9 cellular contexts compared by ENCODE assay signal in the genomic region with DNA sequence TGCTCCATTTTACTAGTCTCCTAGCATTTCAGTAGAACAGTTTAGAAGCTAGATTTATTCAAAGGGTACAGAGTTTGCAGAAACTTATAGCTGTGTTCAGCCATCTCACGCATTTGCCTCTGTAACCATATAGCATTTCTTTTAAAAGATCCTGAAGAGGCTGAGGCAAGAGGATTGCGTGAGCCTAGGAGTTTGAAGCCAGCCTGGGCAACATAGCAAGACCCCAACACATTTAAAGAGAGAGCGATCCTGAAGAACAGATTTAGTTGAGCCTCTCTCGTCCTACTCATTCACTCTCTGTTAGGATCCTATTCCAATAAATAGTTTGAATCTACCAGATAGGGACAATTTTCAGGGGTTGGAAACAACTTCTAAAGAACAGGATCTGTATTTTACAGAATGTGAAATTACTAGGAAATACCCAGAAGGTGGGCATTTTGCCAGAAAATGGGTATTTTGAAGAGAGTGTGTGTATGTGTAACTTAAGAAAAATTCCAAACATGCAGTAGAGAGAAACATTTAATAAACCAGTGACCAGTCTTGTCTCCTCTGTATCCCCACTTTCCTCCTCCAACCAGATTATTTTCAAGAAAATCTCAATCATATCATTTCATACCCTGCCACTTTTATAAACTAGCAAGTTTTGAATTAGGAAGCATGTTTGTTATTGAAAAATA. TPM values are rescaled to one million over a fixed set of nuclear protein-coding genes. Genes with fewer than 3 reads are reported as not detected.
DNase-seq lines count a peak whose midpoint lies in the region; ATAC-seq, FAIRE-seq and TF ChIP-seq lines count a peak whose summit lies in the region.
"Had no signal": no experiment of that assay in that cellular context is flagged by ENCODE, and none has a peak within 500 bp of the region (broad histone marks: within the 10 kb centered on the region; RNA-seq: fewer than 3 reads in every experiment).

No MANE protein-coding gene starts in this region.

- no peak overlapping the region for H3K4me3 Mint-ChIP-seq in progenitor cell of endocrine pancreas (ENCODE audit: low read depth)

- no peak for FAIRE-seq in frontal cortex (lab: Jason Lieb, UNC)

- peak; percentile 22 for DNase-seq in Daoy (ENCODE audit: low read depth)
- peak; percentile 81 for DNase-seq in dermis blood vessel endothelial cell
- DNase-seq in progenitor cell of endocrine pancreas (ENCODE audit: low spot score, unreplicated experiment) = no peak
- no peak for DNase-seq in vagina (ENCODE audit: extremely low spot score in 2 of 2)
- DNase-seq in esophagus squamous epithelium (lab: John Stamatoyannopoulos, UW) = no peak
- DNase-seq in frontal cortex (ENCODE audit: low spot score in 2 of 2) = no peak
- DNase-seq: activated CD8-positive, alpha-beta memory T cell treated with anti-CD3 and anti-CD28 coated beads for 24 hours had no signal

- H3K27me3 ChIP-seq in OCI-LY1 (ENCODE audit: insufficient read depth, low read length) (no peaks in the 10 kb centered on the region), vagina (no peaks in the 10 kb centered on the region), esophagus squamous epithelium (no peaks in the 10 kb centered on the region)

- H3K79me2 ChIP-seq in OCI-LY1 (ENCODE audit: insufficient read depth, low read length) = peaks cover 73% of the 10 kb centered on the region

- H3K4me3 ChIP-seq in OCI-LY1 (ENCODE audit: low read depth, low read length, poor library complexity, severe bottlenecking) = no peak overlapping the region
- no peak overlapping the region for H3K4me3 ChIP-seq in vagina
- no peak overlapping the region for H3K4me3 ChIP-seq in esophagus squamous epithelium

- peaks cover 16% of the 10 kb centered on the region for H3K36me3 Mint-ChIP-seq in progenitor cell of endocrine pancreas (ENCODE audit: insufficient read depth)

- 91% methylated on average over 4 of the region's 4 CpGs for WGBS in esophagus squamous epithelium, 2 donors

- H3K36me3 ChIP-seq in OCI-LY1 (ENCODE audit: insufficient read depth, low read length) = peaks cover 49% of the 10 kb centered on the region
- no peaks in the 10 kb centered on the region for H3K36me3 ChIP-seq in vagina
- peaks cover 0 to 33% (median 4%) of the 10 kb centered on the region in 3 donors for H3K36me3 ChIP-seq in esophagus squamous epithelium

- intact Hi-C loops in vagina (cut with DNase I) = no loop called here
- intact Hi-C loops in esophagus squamous epithelium (cut with DNase I) = no loop called here

- H3F3A ChIP-seq in OCI-LY1 (ENCODE audit: insufficient read depth, low read length) = no peaks in the 10 kb centered on the region

- H3K27me3 Mint-ChIP-seq in progenitor cell of endocrine pancreas = no peaks in the 10 kb centered on the region

- peak overlapping the region; percentile 47 for H3K27ac Mint-ChIP-seq in progenitor cell of endocrine pancreas

- peak overlapping the region; percentile 15; the same call in 1 of the 2 replicates for H3K4me2 ChIP-seq in OCI-LY1 (ENCODE audit: low read length)

- TF ChIP-seq POLR2A in vagina (IDR thresholded peaks at IDR 0.05) (no peak), esophagus squamous epithelium (IDR thresholded peaks at IDR 0.05) (no peak)

- no peak overlapping the region for H2AFZ ChIP-seq in OCI-LY1 (ENCODE audit: low read length)

- peaks cover 53% of the 10 kb centered on the region for H3K4me1 ChIP-seq in OCI-LY1 (ENCODE audit: insufficient read depth, low read length, severe bottlenecking)
- peaks cover 76% of the 10 kb centered on the region for H3K4me1 ChIP-seq in vagina
- H3K4me1 ChIP-seq in esophagus squamous epithelium = peaks cover 10 to 73% (median 38%) of the 10 kb centered on the region in 3 donors

- TF ChIP-seq CTCF in OCI-LY1 (IDR thresholded peaks at IDR 0.05; ENCODE audit: low read length) (no peak), progenitor cell of endocrine pancreas (IDR thresholded peaks at IDR 0.05; ENCODE audit: unreplicated experiment) (no peak), vagina (IDR thresholded peaks at IDR 0.05) (no peak), esophagus squamous epithelium (IDR thresholded peaks at IDR 0.05) (no peak)

- H3K9me3 Mint-ChIP-seq in progenitor cell of endocrine pancreas (ENCODE audit: low read depth) = no peaks in the 10 kb centered on the region

- no peak overlapping the region for H3K9ac ChIP-seq in OCI-LY1 (ENCODE audit: low read length)

- H4K20me1 ChIP-seq in OCI-LY1 (ENCODE audit: insufficient read depth, low read length) = no peaks in the 10 kb centered on the region

- peaks cover 15% of the 10 kb centered on the region for H3K4me1 Mint-ChIP-seq in progenitor cell of endocrine pancreas (ENCODE audit: low read depth)

- no peaks in the 10 kb centered on the region for H3K9me2 ChIP-seq in OCI-LY1 (ENCODE audit: low read depth, low read length)

- H3K27ac ChIP-seq in OCI-LY1 (ENCODE audit: low read depth, low read length, poor library complexity, severe bottlenecking) = no peak overlapping the region
- no peak overlapping the region for H3K27ac ChIP-seq in vagina
- no peak overlapping the region for H3K27ac ChIP-seq in esophagus squamous epithelium

- ATAC-seq in HG02981 (IDR thresholded peaks at IDR 0.05; ENCODE audit: unreplicated experiment) = no peak

- H3K9me3 ChIP-seq in OCI-LY1 (ENCODE audit: low read length) = no peaks in the 10 kb centered on the region
- no peaks in the 10 kb centered on the region for H3K9me3 ChIP-seq in vagina
- no peaks in the 10 kb centered on the region for H3K9me3 ChIP-seq in esophagus squamous epithelium

RNA-seq across cellular contexts. Expression of gene EIF3J, which starts 4.5 kb away (rescaled TPM):
- 55.7 and 92.1 TPM in 2 replicates for total RNA-seq in Daoy (2014; rRNA removed; shearing (Covaris generic))
- 49.7 and 93.9 TPM in 2 replicates for total RNA-seq in dermis blood vessel endothelial cell
- 75.8 and 81.7 TPM in 2 replicates for total RNA-seq in progenitor cell of endocrine pancreas
- 47.9 TPM for total RNA-seq in vagina
- total RNA-seq in esophagus squamous epithelium = 10 to 100 TPM; 28.2 to 82.8 (median 58.6) TPM
- total RNA-seq in frontal cortex = 63.6 TPM

Comparison
In these comparisons a context has a peak if more than half of its experiments do, and no peak if none do; other contexts are left out.
1. DNase-seq: peak in Daoy (single experiment) and dermis blood vessel endothelial cell (single experiment); none in progenitor cell of endocrine pancreas (single experiment), vagina (0 of 2), esophagus squamous epithelium (single experiment) and frontal cortex (0 of 2).